28 cellular contexts compared by ENCODE assay signal in genomic region chr16:59181821-59182420, GRCh38.
"Had no signal": no experiment of that assay in that cellular context is flagged by ENCODE, and none has a peak within 500 bp of the region (broad histone marks: within the 10 kb centered on the region; RNA-seq: fewer than 3 reads in every experiment).

No MANE protein-coding gene starts in this region.

- ATAC-seq: gastroesophageal sphincter; left lobe of liver; pancreas; stimulated activated naive B cell treated with anti-CD40 and anti-IgM and Interleukin-4, amounts not matched to agents 10 μg/mL and 1 μg/mL and 100 μg/mL, for 72 hours had no signal

- DNase-seq: activated CD4-positive, alpha-beta T cell treated with anti-CD3 and anti-CD28 coated beads for 4 hours; activated CD4-positive, alpha-beta T cell treated with anti-CD3 and anti-CD28 coated beads, Interleukin-2, amount 50 U/mL, for 4 hours; activated effector memory CD4-positive, alpha-beta T cell treated with Interleukin-2 at 50 U/mL for 16 hours; activated naive CD4-positive, alpha-beta T cell treated with anti-CD3 and anti-CD28 coated beads for 36 hours; activated naive CD8-positive, alpha-beta T cell treated with anti-CD3 and anti-CD28 coated beads, Interleukin-2, amount 10 ng/mL, durations not matched to agents 7 days and 5 days; activated T-cell treated with anti-CD3 and anti-CD28 coated beads for 4 hours; cerebellar nuclear complex; colonic mucosa; effector CD8-positive, alpha-beta T cell; kidney glomerular epithelial cell; nucleus accumbens; stimulated activated CD4-positive, alpha-beta T cell treated with anti-CD3 and anti-CD28 coated beads, Interleukin-1b, Interleukin-23, amount 100 ng/mL, for 48 hours; stimulated activated CD4-positive, alpha-beta T cell treated with anti-CD3 and anti-CD28 coated beads, Interleukin-4, amount 100 ng/mL, for 4 hours; stimulated activated CD8-positive, alpha-beta memory T cell treated with anti-CD3 and anti-CD28 coated beads, Interleukin-4, amount 100 ng/mL, for 48 hours; stimulated activated naive B cell treated with anti-CD40 and anti-IgM and Interleukin-4, amounts not matched to agents 10 μg/mL and 1 μg/mL and 100 μg/mL, for 72 hours; uterus had no signal

- H3K4me1 Mint-ChIP-seq: activated naive CD8-positive, alpha-beta T cell treated with anti-CD3 and anti-CD28 coated beads, Interleukin-2, amount 10 ng/mL, durations not matched to agents 7 days and 5 days; brain; stimulated activated naive B cell treated with anti-CD40 and anti-IgM and Interleukin-4, amounts not matched to agents 10 μg/mL and 1 μg/mL and 100 μg/mL, for 72 hours had no signal

- H3K27me3 Mint-ChIP-seq: activated naive CD8-positive, alpha-beta T cell treated with anti-CD3 and anti-CD28 coated beads, Interleukin-2, amount 10 ng/mL, durations not matched to agents 7 days and 5 days; stimulated activated naive B cell treated with anti-CD40 and anti-IgM and Interleukin-4, amounts not matched to agents 10 μg/mL and 1 μg/mL and 100 μg/mL, for 72 hours had no signal

- H3K36me3 Mint-ChIP-seq: activated naive CD8-positive, alpha-beta T cell treated with anti-CD3 and anti-CD28 coated beads, Interleukin-2, amount 10 ng/mL, durations not matched to agents 7 days and 5 days; brain; stimulated activated naive B cell treated with anti-CD40 and anti-IgM and Interleukin-4, amounts not matched to agents 10 μg/mL and 1 μg/mL and 100 μg/mL, for 72 hours had no signal

- H3K4me2 ChIP-seq: hepatocyte, smooth muscle cell had no signal

- H3K27ac ChIP-seq: ascending aorta, cardiac muscle cell, colonic mucosa, gastroesophageal sphincter, hepatocyte, pancreas, prostate gland, suprapubic skin, tibial nerve, uterus had no signal

- H2AFZ ChIP-seq: hepatocyte had no signal

- FAIRE-seq: pancreas had no signal

- H3K9me3 ChIP-seq: ascending aorta, colonic mucosa, pancreas, prostate gland, tibial nerve, uterus had no signal

- H3K4me3 ChIP-seq: ascending aorta, cardiac muscle cell, colonic mucosa, gastroesophageal sphincter, hepatocyte, lung, pancreas, prostate gland, smooth muscle cell, suprapubic skin, tibial nerve, uterus had no signal

- H3K27me3 ChIP-seq: ascending aorta, cardiac muscle cell, colonic mucosa, gastroesophageal sphincter, hepatocyte, pancreas, suprapubic skin, tibial nerve, uterus had no signal

- H3K9me3 Mint-ChIP-seq: activated naive CD4-positive, alpha-beta T cell treated with anti-CD3 and anti-CD28 coated beads for 36 hours; activated naive CD8-positive, alpha-beta T cell treated with anti-CD3 and anti-CD28 coated beads, Interleukin-2, amount 10 ng/mL, durations not matched to agents 7 days and 5 days had no signal

- H3K36me3 ChIP-seq: ascending aorta, cardiac muscle cell, colonic mucosa, gastroesophageal sphincter, pancreas, prostate gland, suprapubic skin, tibial nerve, uterus had no signal

- H3K4me1 ChIP-seq: ascending aorta, colonic mucosa, gastroesophageal sphincter, pancreas, prostate gland, suprapubic skin, tibial nerve, uterus had no signal

- H3K79me2 ChIP-seq: hepatocyte had no signal

- H3K27ac Mint-ChIP-seq: activated naive CD4-positive, alpha-beta T cell treated with anti-CD3 and anti-CD28 coated beads for 36 hours; activated naive CD8-positive, alpha-beta T cell treated with anti-CD3 and anti-CD28 coated beads, Interleukin-2, amount 10 ng/mL, durations not matched to agents 7 days and 5 days; brain; stimulated activated naive B cell treated with anti-CD40 and anti-IgM and Interleukin-4, amounts not matched to agents 10 μg/mL and 1 μg/mL and 100 μg/mL, for 72 hours had no signal

- H3K4me3 Mint-ChIP-seq: activated naive CD4-positive, alpha-beta T cell treated with anti-CD3 and anti-CD28 coated beads for 36 hours; activated naive CD8-positive, alpha-beta T cell treated with anti-CD3 and anti-CD28 coated beads, Interleukin-2, amount 10 ng/mL, durations not matched to agents 7 days and 5 days; brain; stimulated activated naive B cell treated with anti-CD40 and anti-IgM and Interleukin-4, amounts not matched to agents 10 μg/mL and 1 μg/mL and 100 μg/mL, for 72 hours had no signal
